1 cellular context compared by ENCODE assay signal in the genomic region with DNA sequence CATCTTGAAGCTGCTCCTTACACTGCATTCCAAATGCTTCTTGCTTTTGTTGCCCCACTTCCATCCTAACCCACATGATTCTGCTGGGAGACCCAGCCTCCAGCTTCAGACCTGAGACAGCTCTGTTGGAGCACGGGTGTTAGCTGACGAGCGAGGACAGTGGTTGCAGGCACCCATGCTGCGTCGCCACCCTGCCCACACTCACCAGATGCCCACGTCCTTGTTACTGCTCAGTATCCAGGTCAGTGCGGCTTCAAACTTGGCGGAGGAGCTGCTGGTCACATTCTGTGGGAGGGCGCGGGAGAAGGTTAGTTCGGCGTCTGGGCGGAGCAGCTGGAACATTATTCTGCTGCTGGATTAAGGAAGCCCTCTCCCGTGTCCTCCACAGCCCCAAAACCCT.
TF ChIP-seq lines count a peak whose summit lies in the region.

No MANE protein-coding gene starts in this region.

TF ChIP-seq in K562, 482 proteins besides CTCF, POLR2A, EP300 and RAD21:
- TF ChIP-seq, protein P1, sequence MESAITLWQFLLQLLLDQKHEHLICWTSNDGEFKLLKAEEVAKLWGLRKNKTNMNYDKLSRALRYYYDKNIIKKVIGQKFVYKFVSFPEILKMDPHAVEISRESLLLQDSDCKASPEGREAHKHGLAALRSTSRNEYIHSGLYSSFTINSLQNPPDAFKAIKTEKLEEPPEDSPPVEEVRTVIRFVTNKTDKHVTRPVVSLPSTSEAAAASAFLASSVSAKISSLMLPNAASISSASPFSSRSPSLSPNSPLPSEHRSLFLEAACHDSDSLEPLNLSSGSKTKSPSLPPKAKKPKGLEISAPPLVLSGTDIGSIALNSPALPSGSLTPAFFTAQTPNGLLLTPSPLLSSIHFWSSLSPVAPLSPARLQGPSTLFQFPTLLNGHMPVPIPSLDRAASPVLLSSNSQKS (CRISPR knock-in tag; IDR thresholded peaks at IDR 0.05) = no peak
- no peak for TF ChIP-seq RBM34 (IDR thresholded peaks at IDR 0.05; ENCODE audit: borderline replicate concordance, insufficient read depth, low read length)
- peak; percentile 15; the same call in 1 of the 2 replicates for TF ChIP-seq RBFOX2 (IDR thresholded peaks at IDR 0.05; ENCODE audit: low read depth, low read length)
- no peak for TF ChIP-seq MYC (IDR thresholded peaks at IDR 0.05; ENCODE audit: low read depth, low read length)
- no peak for TF ChIP-seq MYC (CRISPR knock-in tag; IDR thresholded peaks at IDR 0.05; ENCODE audit: borderline replicate concordance, low read depth)
- no peak for TF ChIP-seq MED1 (CRISPR knock-in tag; IDR thresholded peaks at IDR 0.05; ENCODE audit: borderline replicate concordance)
- no peak for TF ChIP-seq IFI16 (CRISPR knock-in tag; IDR thresholded peaks at IDR 0.05)
- TF ChIP-seq, protein P2, sequence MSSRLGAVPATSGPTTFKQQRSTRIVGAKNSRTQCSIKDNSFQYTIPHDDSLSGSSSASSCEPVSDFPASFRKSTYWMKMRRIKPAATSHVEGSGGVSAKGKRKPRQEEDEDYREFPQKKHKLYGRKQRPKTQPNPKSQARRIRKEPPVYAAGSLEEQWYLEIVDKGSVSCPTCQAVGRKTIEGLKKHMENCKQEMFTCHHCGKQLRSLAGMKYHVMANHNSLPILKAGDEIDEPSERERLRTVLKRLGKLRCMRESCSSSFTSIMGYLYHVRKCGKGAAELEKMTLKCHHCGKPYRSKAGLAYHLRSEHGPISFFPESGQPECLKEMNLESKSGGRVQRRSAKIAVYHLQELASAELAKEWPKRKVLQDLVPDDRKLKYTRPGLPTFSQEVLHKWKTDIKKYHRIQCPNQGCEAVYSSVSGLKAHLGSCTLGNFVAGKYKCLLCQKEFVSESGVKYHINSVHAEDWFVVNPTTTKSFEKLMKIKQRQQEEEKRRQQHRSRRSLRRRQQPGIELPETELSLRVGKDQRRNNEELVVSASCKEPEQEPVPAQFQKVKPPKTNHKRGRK (tag; IDR thresholded peaks at IDR 0.05) = no peak
- TF ChIP-seq U2AF2 (optimal IDR thresholded peaks at IDR 0.05; ENCODE audit: low read depth, low read length) = no peak
- TF ChIP-seq TCF7L2 (IDR thresholded peaks at IDR 0.05; ENCODE audit: low read depth, low read length) = no peak
